Comparison of ENCODE assay signal across 14 cellular contexts in the genomic region with DNA sequence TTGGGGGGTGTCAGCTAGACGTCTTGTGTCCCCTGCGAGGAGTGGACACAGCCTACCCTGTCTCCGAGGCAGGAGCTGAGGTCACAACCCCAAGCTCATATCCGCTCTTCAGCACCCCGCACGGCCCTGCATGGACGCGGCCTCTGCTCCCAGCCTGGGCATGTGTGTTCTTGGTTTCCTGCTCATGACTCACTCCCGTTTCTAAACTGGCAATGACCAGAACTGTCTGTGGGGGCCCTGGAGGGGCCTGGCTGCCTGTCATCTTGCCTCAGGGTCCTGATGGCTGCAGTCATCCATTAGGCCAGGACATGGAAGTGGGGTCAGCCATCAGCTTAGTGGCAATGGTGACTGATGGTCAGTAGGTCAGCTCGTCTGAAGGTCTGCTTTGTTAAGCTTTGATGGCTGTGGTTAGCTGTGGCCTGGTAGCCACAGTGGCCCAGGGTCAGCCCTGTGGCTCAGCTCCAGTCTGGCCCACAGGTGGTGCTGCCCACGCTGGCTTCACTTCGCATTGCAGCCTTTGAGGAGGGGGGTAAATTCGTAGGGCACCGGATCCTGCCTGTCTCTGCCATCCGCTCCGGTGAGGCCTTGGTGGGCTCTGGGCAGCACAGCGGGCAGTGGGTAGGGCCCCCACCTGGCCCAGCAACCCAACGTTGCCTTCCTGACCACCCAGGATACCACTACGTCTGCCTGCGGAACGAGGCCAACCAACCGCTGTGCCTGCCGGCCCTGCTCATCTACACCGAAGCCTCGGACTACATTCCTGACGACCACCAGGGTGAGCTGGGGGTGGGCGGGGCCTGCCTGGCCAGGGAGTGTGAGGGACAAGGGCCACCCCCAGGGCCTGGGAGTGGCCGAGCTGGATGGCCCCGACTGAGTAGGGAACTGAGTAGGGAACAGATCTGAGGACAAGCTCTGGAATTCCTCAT. TPM values are rescaled to one million over a fixed set of nuclear protein-coding genes. Genes with fewer than 3 reads are reported as not detected.
DNase-seq lines count a peak whose midpoint lies in the region; ATAC-seq lines count a peak whose summit lies in the region.
"Had no signal": no experiment of that assay in that cellular context is flagged by ENCODE, and none has a peak within 500 bp of the region (broad histone marks: within the 10 kb centered on the region; RNA-seq: fewer than 3 reads in every experiment).

No MANE protein-coding gene starts in this region.

- H3K4me3 Mint-ChIP-seq in T-helper 17 cell, result no peak overlapping the region

- ATAC-seq in T-helper 17 cell, result no peak
- ATAC-seq in HG02763 (IDR thresholded peaks at IDR 0.05; ENCODE audit: unreplicated experiment), result no peak
- ATAC-seq: left lung had no signal

- H3K9me3 ChIP-seq in T-helper 17 cell (ENCODE audit: control insufficient read depth, low read length, poor library complexity, severe bottlenecking), result no peaks in the 10 kb centered on the region
- H3K9me3 ChIP-seq: BE2C, left lung, prostate gland, uterus had no signal

- H3K4me1 Mint-ChIP-seq in T-helper 17 cell, result peaks cover 16% of the 10 kb centered on the region

- peaks cover 5% of the 10 kb centered on the region for H3K36me3 Mint-ChIP-seq in T-helper 17 cell (ENCODE audit: low read depth)

- no peaks in the 10 kb centered on the region for H3K27me3 Mint-ChIP-seq in T-helper 17 cell

- peak; percentile 72 for DNase-seq in EH (ENCODE audit: low read depth)
- no peak for DNase-seq in T-helper 17 cell
- DNase-seq in islet precursor cell, result peak; percentile 93
- no peak for DNase-seq in HUDEP-2 (lab: John Stamatoyannopoulos, UW; ENCODE audit: unreplicated experiment in 76 of 76)
- DNase-seq in NCI-H1436 (lab: John Stamatoyannopoulos, UW), result no peak
- DNase-seq: activated CD4-positive, CD25-positive, alpha-beta regulatory T cell; KBM-7; NCI-H2171 treated with DMSO at 0.1 percent for 48 hours; Right ventricle myocardium superior; uterus had no signal

- H3K27ac Mint-ChIP-seq in T-helper 17 cell, result peak overlapping the region; percentile 16

RNA-seq across cellular contexts. Expression of a gene that starts 12.0 kb away (rescaled TPM):
- 1 to 10 TPM; 5.9 TPM for total RNA-seq in T-helper 17 cell

RNA-seq across cellular contexts. Expression of a gene that starts 16.5 kb away (rescaled TPM):
- 10 to 100 TPM; 38.7 to 48.2 TPM for total RNA-seq in T-helper 17 cell

RNA-seq across cellular contexts. Expression of a gene that starts 21.2 kb away (rescaled TPM):
- 10 to 100 TPM; 46.3 to 47.0 TPM for total RNA-seq in T-helper 17 cell

RNA-seq across cellular contexts. Expression of a gene that starts 22.4 kb away (rescaled TPM):
- total RNA-seq in T-helper 17 cell, result 10 to 100 TPM; 46.5 to 57.9 TPM

RNA-seq across cellular contexts. Expression of a gene that starts 22.4 kb away (rescaled TPM):
- total RNA-seq in T-helper 17 cell, result 10 to 100 TPM; 27.4 to 29.1 TPM

Comparison
In these comparisons a context has a peak if more than half of its experiments do, and no peak if none do; other contexts are left out.
1. DNase-seq: peak in EH (single experiment) and islet precursor cell (single experiment); none in T-helper 17 cell (0 of 3), HUDEP-2 (0 of 76) and NCI-H1436 (single experiment).